In the genomic region with DNA sequence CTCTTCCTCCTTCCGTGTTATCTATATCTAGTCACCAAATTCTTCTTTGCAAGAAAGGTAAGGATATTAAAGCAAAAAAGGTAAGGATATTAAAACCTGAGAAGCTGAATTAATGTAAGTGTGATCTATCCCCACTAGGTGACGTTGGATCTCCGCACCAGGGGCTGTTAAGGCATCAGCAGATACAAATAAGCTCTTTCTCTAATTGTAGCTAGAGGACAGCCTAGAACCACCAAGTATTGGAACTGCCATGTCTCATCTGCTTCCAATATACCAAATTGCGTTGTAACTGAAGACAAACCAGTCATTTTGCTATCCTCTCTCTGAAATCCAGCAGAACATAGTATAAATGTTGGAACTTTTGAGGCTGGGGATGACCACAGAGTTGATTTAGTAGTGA, we compare ENCODE assay signal across 18 cellular contexts.
DNase-seq lines count a peak whose midpoint lies in the region; ATAC-seq and TF ChIP-seq lines count a peak whose summit lies in the region.
"Had no signal": no experiment of that assay in that cellular context is flagged by ENCODE, and none has a peak within 500 bp of the region (broad histone marks: within the 10 kb centered on the region; RNA-seq: fewer than 3 reads in every experiment).

No MANE protein-coding gene starts in this region.

- POLR2A ChIA-PET in Panc1 (lab: Charles Lee) = no interaction called here

- no peaks in the 10 kb centered on the region for H3K27me3 Mint-ChIP-seq in neural progenitor cell (ENCODE audit: insufficient read depth, low read depth)
- H3K27me3 Mint-ChIP-seq in CD14-positive monocyte (ENCODE audit: low read depth in 3 of 3) = peaks cover 0 to 2% (median 0%) of the 10 kb centered on the region in 3 donors
- H3K27me3 Mint-ChIP-seq: activated naive CD8-positive, alpha-beta T cell; activated T-cell treated with anti-CD3 and anti-CD28 coated beads, Interleukin-2, amount 50 U/mL, for 24 hours; naive B cell had no signal

- H3K36me3 Mint-ChIP-seq in neural progenitor cell (no peaks in the 10 kb centered on the region), CD14-positive monocyte (no peaks in the 10 kb centered on the region)

- H3K27ac Mint-ChIP-seq in neural progenitor cell = no peak overlapping the region
- H3K27ac Mint-ChIP-seq in CD14-positive monocyte = no peak overlapping the region
- H3K27ac Mint-ChIP-seq: activated naive CD8-positive, alpha-beta T cell; activated T-cell treated with anti-CD3 and anti-CD28 coated beads, Interleukin-2, amount 50 U/mL, for 24 hours; naive B cell had no signal

- H3K9me3 Mint-ChIP-seq in neural progenitor cell (peaks cover 8% of the 10 kb centered on the region), CD14-positive monocyte (peaks cover 0 to 5% (median 0%) of the 10 kb centered on the region in 7 donors)

- H3K4me3 ChIP-seq in HFF-Myc (replicated peaks; ENCODE audit: low read depth, low read length) = no peak overlapping the region
- H3K4me3 ChIP-seq in Panc1 (ENCODE audit: low read depth in 2 of 2, low read length in 2 of 2) = no peak overlapping the region
- no peak overlapping the region for H3K4me3 ChIP-seq in fibroblast of pulmonary artery (replicated peaks; ENCODE audit: low read depth, low read length)
- no peak overlapping the region for H3K4me3 ChIP-seq in neural progenitor cell

- intact Hi-C loops in Panc1 (cut with micrococcal nuclease; ENCODE audit: unreplicated experiment) (no loop called here), head of caudate nucleus (cut with DNase I) (no loop called here), CD14-positive monocyte (cut with micrococcal nuclease) (no loop called here)

- H3K27me3 ChIP-seq in Panc1 (ENCODE audit: control insufficient read depth, insufficient read depth, low read length) (no peaks in the 10 kb centered on the region), neural progenitor cell (no peaks in the 10 kb centered on the region)

- no peaks in the 10 kb centered on the region for H3F3A ChIP-seq in neural progenitor cell (ENCODE audit: low read depth)

- H2AFZ ChIP-seq in neural progenitor cell (replicated peaks) = peak overlapping the region; percentile 68

- no peak overlapping the region for H3K4me2 ChIP-seq in neural progenitor cell

- in situ Hi-C loops in Panc1 (cut with HindIII; ENCODE audit: low pct_unique_long_range_greater_than_20kb, low sequenced_read_pairs) = no loop called here

- no peak overlapping the region for H3K9ac ChIP-seq in neural progenitor cell

- H3K4me3 Mint-ChIP-seq in neural progenitor cell (no peak overlapping the region), CD14-positive monocyte (no peak overlapping the region)
- H3K4me3 Mint-ChIP-seq: activated naive CD8-positive, alpha-beta T cell; activated T-cell treated with anti-CD3 and anti-CD28 coated beads, Interleukin-2, amount 50 U/mL, for 24 hours; naive B cell had no signal

- H4K20me1 ChIP-seq in neural progenitor cell (ENCODE audit: low read depth) = no peaks in the 10 kb centered on the region

- no peak for ATAC-seq in Panc1
- ATAC-seq: left colon had no signal

- no TSS peak for BruUV-seq in Panc1 (replicated peaks; lab: Mats Ljungman, UMichigan)

- H3K4me1 Mint-ChIP-seq in neural progenitor cell (no peaks in the 10 kb centered on the region), CD14-positive monocyte (no peaks in the 10 kb centered on the region)
- H3K4me1 Mint-ChIP-seq: naive B cell had no signal

- peak; percentile 15 for TF ChIP-seq CTCF in HFF-Myc (IDR thresholded peaks at IDR 0.05; ENCODE audit: low read depth, low read length, missing control alignments)
- peak; percentile 69 for TF ChIP-seq CTCF in Panc1 (IDR thresholded peaks at IDR 0.05)
- peak; percentile 19 for TF ChIP-seq CTCF in fibroblast of pulmonary artery (IDR thresholded peaks at IDR 0.05; ENCODE audit: low read length, missing control alignments)
- TF ChIP-seq CTCF in neural progenitor cell (IDR thresholded peaks at IDR 0.05) = peak; percentile 12
- TF ChIP-seq CTCF in CD14-positive monocyte (IDR thresholded peaks at IDR 0.05) = no peak

- H3K4me1 ChIP-seq in Panc1 (ENCODE audit: control insufficient read depth, insufficient read depth, low read length) (no peaks in the 10 kb centered on the region), neural progenitor cell (no peaks in the 10 kb centered on the region)

- H3K79me2 ChIP-seq in neural progenitor cell (ENCODE audit: low read depth) = no peaks in the 10 kb centered on the region

- H3K27ac ChIP-seq in Panc1 (ENCODE audit: low read length) (no peak overlapping the region), neural progenitor cell (no peak overlapping the region)

- no peaks in the 10 kb centered on the region for H3K36me3 ChIP-seq in Panc1 (ENCODE audit: control insufficient read depth, insufficient read depth, low read length)
- no peaks in the 10 kb centered on the region for H3K36me3 ChIP-seq in neural progenitor cell

- CTCF ChIA-PET in Panc1 (lab: Charles Lee) = interaction anchor here (0.7 to 1.3 kb wide), 5 partner anchors 63 to 302 kb away, joined by 3 to 6 read pairs (median 3); no protein-coding TSS in a partner anchor

- DNase-seq in HFF-Myc (ENCODE audit: extremely low read depth, low read depth) = no peak
- DNase-seq in Panc1 (ENCODE audit: low read depth, low spot score) = peak; percentile 32
- peak; percentile 29 for DNase-seq in fibroblast of pulmonary artery (ENCODE audit: low read depth)
- DNase-seq in neural progenitor cell (ENCODE audit: low spot score) = no peak
- no peak for DNase-seq in head of caudate nucleus
- DNase-seq in occipital lobe (lab: John Stamatoyannopoulos, UW) = no peak
- no peak for DNase-seq in CD14-positive monocyte (ENCODE audit: low spot score)
- DNase-seq: activated CD4-positive, alpha-beta T cell treated with anti-CD3 and anti-CD28 coated beads for 48 hours; activated T-cell treated with anti-CD3 and anti-CD28 coated beads, Interleukin-2, amount 50 U/mL, for 24 hours; caudate nucleus; hypothalamus; Kasumi-1; left colon; naive B cell; NCI-H1694; NCI-H510A treated with DMSO at 0.1 percent for 48 hours; stimulated activated CD4-positive, alpha-beta T cell treated with anti-CD3 and anti-CD28 coated beads, Interleukin-15, amount 100 ng/mL, for 24 hours had no signal

- H3K9me3 ChIP-seq in Panc1 (ENCODE audit: control insufficient read depth, insufficient read depth, low read depth, low read length) (no peaks in the 10 kb centered on the region), neural progenitor cell (ENCODE audit: low read depth) (no peaks in the 10 kb centered on the region)

Comparison
In these comparisons a context has a peak if more than half of its experiments do, and no peak if none do; other contexts are left out.
1. DNase-seq: peak in Panc1 (single experiment) and fibroblast of pulmonary artery (single experiment); none in HFF-Myc (single experiment), neural progenitor cell (single experiment), head of caudate nucleus (0 of 42), occipital lobe (single experiment) and CD14-positive monocyte (single experiment).